9 cellular contexts compared by ENCODE assay signal in genomic region chr5:89043676-89044075, GRCh38.
DNase-seq lines count a peak whose midpoint lies in the region; ATAC-seq and TF ChIP-seq lines count a peak whose summit lies in the region.
"Had no signal": no experiment of that assay in that cellular context is flagged by ENCODE, and none has a peak within 500 bp of the region (broad histone marks: within the 10 kb centered on the region; RNA-seq: fewer than 3 reads in every experiment).

No MANE protein-coding gene starts in this region.

- peak overlapping the region; percentile 58 for H3K9ac ChIP-seq in Loucy (ENCODE audit: low read depth, low read length, poor library complexity, severe bottlenecking)

- no peaks in the 10 kb centered on the region for H3K79me2 ChIP-seq in Loucy (ENCODE audit: insufficient read depth, low read length)

- H3K4me1 ChIP-seq in Loucy (ENCODE audit: insufficient read depth, low read length, poor library complexity, severe bottlenecking) (peaks cover 36% of the 10 kb centered on the region), prostate gland (replicated peaks) (no peaks in the 10 kb centered on the region)
- H3K4me1 ChIP-seq: pancreas had no signal

- H2AFZ ChIP-seq in Loucy (ENCODE audit: low read length): no peak overlapping the region

- H3K36me3 ChIP-seq in Loucy (ENCODE audit: insufficient read depth, low read length) (no peaks in the 10 kb centered on the region), prostate gland (no peaks in the 10 kb centered on the region)
- H3K36me3 ChIP-seq: pancreas had no signal

- peaks cover 5% of the 10 kb centered on the region; the same call in 1 of the 2 replicates for H3K4me1 Mint-ChIP-seq in HFFc6 (ENCODE audit: low read depth)

- 34% methylated on average over 1 of the region's 1 CpG for WGBS in prostate gland

- H3K9me2 ChIP-seq in Loucy (replicated peaks; ENCODE audit: low read depth, low read length): no peaks in the 10 kb centered on the region

- intact Hi-C loops in prostate gland (cut with DNase I): no loop called here

- TF ChIP-seq CTCF in HFFc6 (IDR thresholded peaks at IDR 0.05) (no peak), Loucy (conservative IDR thresholded peaks at IDR 0.05; ENCODE audit: low read length) (no peak), prostate gland (IDR thresholded peaks at IDR 0.05) (no peak)

- no peak overlapping the region for H3K4me3 Mint-ChIP-seq in HFFc6

- H3K27ac Mint-ChIP-seq in HFFc6: no peak overlapping the region

- peaks cover 1% of the 10 kb centered on the region for H3K27me3 Mint-ChIP-seq in HFFc6 (ENCODE audit: insufficient read depth)

- H4K20me1 ChIP-seq in Loucy (ENCODE audit: insufficient read depth, low read length, poor library complexity, severe bottlenecking): no peaks in the 10 kb centered on the region

- H3K9me3 ChIP-seq in Loucy (ENCODE audit: insufficient read depth, low read depth, low read length): no peaks in the 10 kb centered on the region
- no peaks in the 10 kb centered on the region for H3K9me3 ChIP-seq in prostate gland
- H3K9me3 ChIP-seq: pancreas had no signal

- peak; percentile 11 for DNase-seq in HFFc6
- DNase-seq in kidney glomerular epithelial cell (lab: John Stamatoyannopoulos, UW): peak; percentile 35
- DNase-seq in prostate gland (ENCODE audit: low spot score): no peak
- DNase-seq in stimulated activated CD4-positive, alpha-beta T cell treated with anti-CD3 and anti-CD28 coated beads, Interleukin-4, amount 100 ng/mL, for 1 hour: no peak
- DNase-seq in cortex of kidney (lab: John Stamatoyannopoulos, UW): no peak
- DNase-seq: NCI-H1694, pancreas had no signal

- peaks cover 4% of the 10 kb centered on the region; the same call in 1 of the 2 replicates for H3K9me3 Mint-ChIP-seq in HFFc6

- no peaks in the 10 kb centered on the region; the same call in 1 of the 2 replicates for H3F3A ChIP-seq in Loucy (ENCODE audit: low read depth)

- TF ChIP-seq POLR2A in prostate gland (IDR thresholded peaks at IDR 0.05): no peak

- no peak overlapping the region for H3K27ac ChIP-seq in prostate gland
- H3K27ac ChIP-seq: pancreas had no signal

- H3K4me3 ChIP-seq in Loucy (ENCODE audit: low read length, poor library complexity, severe bottlenecking): peak overlapping the region; percentile 38
- H3K4me3 ChIP-seq in prostate gland: no peak overlapping the region
- H3K4me3 ChIP-seq: pancreas had no signal

- H3K27me3 ChIP-seq in Loucy (ENCODE audit: insufficient read depth, low read length, poor library complexity, severe bottlenecking) (no peaks in the 10 kb centered on the region), prostate gland (replicated peaks; ENCODE audit: insufficient read depth) (no peaks in the 10 kb centered on the region)
- H3K27me3 ChIP-seq: pancreas had no signal

- peak overlapping the region; percentile 61 for H3K4me2 ChIP-seq in Loucy (ENCODE audit: low read depth, low read length, poor library complexity, severe bottlenecking)

- ATAC-seq in GM18870 (IDR thresholded peaks at IDR 0.05; ENCODE audit: unreplicated experiment): peak; percentile 86
- ATAC-seq: pancreas had no signal

- no peaks in the 10 kb centered on the region for H3K36me3 Mint-ChIP-seq in HFFc6 (ENCODE audit: low read depth)

Comparison
In these comparisons a context has a peak if more than half of its experiments do, and no peak if none do; other contexts are left out.
1. DNase-seq: peak in HFFc6 (single experiment) and kidney glomerular epithelial cell (single experiment); none in prostate gland (single experiment), stimulated activated CD4-positive, alpha-beta T cell treated with anti-CD3 and anti-CD28 coated beads, Interleukin-4, amount 100 ng/mL, for 1 hour (single experiment) and cortex of kidney (single experiment).